9 cellular contexts compared by ENCODE assay signal in genomic region chr2:74392449-74392743, GRCh38. TPM values are rescaled to one million over a fixed set of nuclear protein-coding genes. Genes with fewer than 3 reads are reported as not detected.
DNase-seq lines count a peak whose midpoint lies in the region; ATAC-seq, FAIRE-seq and TF ChIP-seq lines count a peak whose summit lies in the region.
"Had no signal": no experiment of that assay in that cellular context is flagged by ENCODE, and none has a peak within 500 bp of the region (broad histone marks: within the 10 kb centered on the region; RNA-seq: fewer than 3 reads in every experiment).

No MANE protein-coding gene starts in this region.

- no peak for DNase-seq in activated T-cell treated with anti-CD3 and anti-CD28 coated beads, Interleukin-2, amount 50 U/mL, for 72 hours
- DNase-seq in activated T-cell treated with anti-CD3 and anti-CD28 coated beads, Interleukin-2, amount 50 U/mL, for 4 hours: no peak
- DNase-seq in activated CD8-positive, alpha-beta T cell treated with anti-CD3 and anti-CD28 coated beads for 36 hours: no peak
- DNase-seq in left colon: no peak
- DNase-seq in pancreas: no peak
- no peak for DNase-seq in NCI-H2107 treated with DMSO at 0.1 percent for 48 hours (lab: John Stamatoyannopoulos, UW; ENCODE audit: unreplicated experiment)
- no peak for DNase-seq in frontal cortex (ENCODE audit: low spot score in 2 of 2)

- CTCF ChIA-PET in activated CD8-positive, alpha-beta T cell treated with anti-CD3 and anti-CD28 coated beads for 36 hours (lab: Charles Lee): interaction anchor here (0.7 to 3.6 kb wide), 15 partner anchors 9 to 712 kb away, joined by 3 to 24 read pairs (median 4); partner anchors contain the start of genes CCDC142, INO80B, MOB1A and STAMBP

- ATAC-seq in activated T-cell treated with anti-CD3 and anti-CD28 coated beads, Interleukin-2, amount 50 U/mL, for 72 hours (replicated peaks in 1 of 2): no peak
- no peak for ATAC-seq in activated T-cell treated with anti-CD3 and anti-CD28 coated beads, Interleukin-2, amount 50 U/mL, for 4 hours
- no peak for ATAC-seq in activated CD8-positive, alpha-beta T cell treated with anti-CD3 and anti-CD28 coated beads for 36 hours
- ATAC-seq in left colon (peak; percentile 22), pancreas (no peak)

- no peaks in the 10 kb centered on the region for H3K4me1 Mint-ChIP-seq in activated T-cell treated with anti-CD3 and anti-CD28 coated beads, Interleukin-2, amount 50 U/mL, for 72 hours (ENCODE audit: low read depth)
- H3K4me1 Mint-ChIP-seq in activated T-cell treated with anti-CD3 and anti-CD28 coated beads, Interleukin-2, amount 50 U/mL, for 4 hours (ENCODE audit: low read depth): no peaks in the 10 kb centered on the region
- H3K4me1 Mint-ChIP-seq in activated CD8-positive, alpha-beta T cell treated with anti-CD3 and anti-CD28 coated beads for 36 hours (ENCODE audit: low read depth): peaks cover 2% of the 10 kb centered on the region

- H3K4me3 ChIP-seq in stomach smooth muscle (ENCODE audit: low read length in 2 of 2) (peak overlapping the region; percentile 86 to 93), pancreas (peak overlapping the region in 1 of 4 donors; percentile 91)

- peaks cover 9% of the 10 kb centered on the region for H3K4me1 ChIP-seq in stomach smooth muscle (ENCODE audit: control insufficient read depth, insufficient read depth, low read length)
- H3K4me1 ChIP-seq in pancreas: peaks cover 0 to 10% (median 6%) of the 10 kb centered on the region in 3 donors

- H3K27ac ChIP-seq in stomach smooth muscle (ENCODE audit: low read length) (peak overlapping the region; percentile 84), pancreas (no peak overlapping the region)

- no peaks in the 10 kb centered on the region for H3K27me3 Mint-ChIP-seq in activated T-cell treated with anti-CD3 and anti-CD28 coated beads, Interleukin-2, amount 50 U/mL, for 72 hours (ENCODE audit: low read depth)
- H3K27me3 Mint-ChIP-seq in activated T-cell treated with anti-CD3 and anti-CD28 coated beads, Interleukin-2, amount 50 U/mL, for 4 hours (ENCODE audit: low read depth): peaks cover 5% of the 10 kb centered on the region
- no peaks in the 10 kb centered on the region for H3K27me3 Mint-ChIP-seq in activated CD8-positive, alpha-beta T cell treated with anti-CD3 and anti-CD28 coated beads for 36 hours

- H3K9me3 Mint-ChIP-seq in activated T-cell treated with anti-CD3 and anti-CD28 coated beads, Interleukin-2, amount 50 U/mL, for 72 hours: no peaks in the 10 kb centered on the region
- H3K9me3 Mint-ChIP-seq in activated T-cell treated with anti-CD3 and anti-CD28 coated beads, Interleukin-2, amount 50 U/mL, for 4 hours: no peaks in the 10 kb centered on the region
- no peaks in the 10 kb centered on the region for H3K9me3 Mint-ChIP-seq in activated CD8-positive, alpha-beta T cell treated with anti-CD3 and anti-CD28 coated beads for 36 hours

- H3K4me3 Mint-ChIP-seq in activated T-cell treated with anti-CD3 and anti-CD28 coated beads, Interleukin-2, amount 50 U/mL, for 72 hours: peak overlapping the region; percentile 91 to 92
- H3K4me3 Mint-ChIP-seq in activated T-cell treated with anti-CD3 and anti-CD28 coated beads, Interleukin-2, amount 50 U/mL, for 4 hours: no peak overlapping the region
- peak overlapping the region; percentile 86 for H3K4me3 Mint-ChIP-seq in activated CD8-positive, alpha-beta T cell treated with anti-CD3 and anti-CD28 coated beads for 36 hours

- H3K36me3 ChIP-seq in stomach smooth muscle (ENCODE audit: control insufficient read depth in 2 of 2, insufficient read depth in 2 of 2, low read length in 2 of 2): no peaks in the 10 kb centered on the region
- H3K36me3 ChIP-seq in pancreas: no peaks in the 10 kb centered on the region
- H3K36me3 ChIP-seq: neutrophil had no signal

- FAIRE-seq in pancreas (lab: Jason Lieb, UNC) (no peak), frontal cortex (lab: Jason Lieb, UNC) (no peak)

- intact Hi-C loops in activated CD8-positive, alpha-beta T cell treated with anti-CD3 and anti-CD28 coated beads for 36 hours (cut with micrococcal nuclease): loop anchor here (10.0 kb wide), 1 partner anchor 138 kb away; no protein-coding TSS in a partner anchor
- intact Hi-C loops in left colon (cut with DNase I, micrococcal nuclease): no loop called here
- intact Hi-C loops in pancreas (cut with DNase I): no loop called here

- no peaks in the 10 kb centered on the region for H3K27me3 ChIP-seq in stomach smooth muscle (ENCODE audit: control insufficient read depth in 1 of 2, insufficient read depth in 2 of 2, low read length in 2 of 2)
- H3K27me3 ChIP-seq in pancreas: no peaks in the 10 kb centered on the region

- POLR2A ChIA-PET in activated CD8-positive, alpha-beta T cell treated with anti-CD3 and anti-CD28 coated beads for 36 hours (lab: Charles Lee): interaction anchor here (0.6 to 2.2 kb wide), 10 partner anchors 10 to 189 kb away, joined by 3 to 9 read pairs (median 3); partner anchors contain the start of genes C2orf81, INO80B and WDR54

- H3K9me3 ChIP-seq in stomach smooth muscle (ENCODE audit: control insufficient read depth in 2 of 2, low read length in 2 of 2) (no peaks in the 10 kb centered on the region), pancreas (no peaks in the 10 kb centered on the region)
- H3K9me3 ChIP-seq: neutrophil had no signal

- WGBS in pancreas, 2 donors: 58 to 60% methylated on average over 13 of the region's 13 CpGs

- no peak for TF ChIP-seq CTCF in activated CD8-positive, alpha-beta T cell treated with anti-CD3 and anti-CD28 coated beads for 36 hours (IDR thresholded peaks at IDR 0.05)
- TF ChIP-seq CTCF in pancreas (IDR thresholded peaks at IDR 0.05): no peak

- peak overlapping the region in 1 of 2 donors; percentile 92 for H3K9ac ChIP-seq in stomach smooth muscle (ENCODE audit: low read length in 2 of 2)

- H3K27ac Mint-ChIP-seq in activated T-cell treated with anti-CD3 and anti-CD28 coated beads, Interleukin-2, amount 50 U/mL, for 72 hours: peak overlapping the region; percentile 34
- peak overlapping the region; percentile 45 for H3K27ac Mint-ChIP-seq in activated CD8-positive, alpha-beta T cell treated with anti-CD3 and anti-CD28 coated beads for 36 hours

- H3K36me3 Mint-ChIP-seq in activated T-cell treated with anti-CD3 and anti-CD28 coated beads, Interleukin-2, amount 50 U/mL, for 72 hours (ENCODE audit: insufficient read depth in 2 of 2): no peaks in the 10 kb centered on the region
- H3K36me3 Mint-ChIP-seq in activated T-cell treated with anti-CD3 and anti-CD28 coated beads, Interleukin-2, amount 50 U/mL, for 4 hours (ENCODE audit: insufficient read depth): no peaks in the 10 kb centered on the region
- H3K36me3 Mint-ChIP-seq in activated CD8-positive, alpha-beta T cell treated with anti-CD3 and anti-CD28 coated beads for 36 hours (ENCODE audit: low read depth): no peaks in the 10 kb centered on the region

RNA-seq across cellular contexts. Expression of gene DCTN1, which starts 12.3 kb away (rescaled TPM):
- 10 to 100 TPM; 68.9 to 71.4 TPM for total RNA-seq in activated T-cell treated with anti-CD3 and anti-CD28 coated beads, Interleukin-2, amount 50 U/mL, for 72 hours
- 10 to 100 TPM; 94.4 to 97.7 (median 97.6) TPM for total RNA-seq in activated T-cell treated with anti-CD3 and anti-CD28 coated beads, Interleukin-2, amount 50 U/mL, for 4 hours
- 10 to 100 TPM; 67.3 to 81.4 TPM for total RNA-seq in activated CD8-positive, alpha-beta T cell treated with anti-CD3 and anti-CD28 coated beads for 36 hours
- total RNA-seq in left colon: 100 to 1,000 TPM in 1 of 2 donors, 10 to 100 TPM in 1; 94.6 to 114 TPM
- total RNA-seq in pancreas: 10 to 100 TPM; 37.7 to 64.3 (median 48.1) TPM
- polyA plus RNA-seq in pancreas: 10 to 100 TPM; 75.9 to 84.7 TPM
- 111 TPM for total RNA-seq in frontal cortex

RNA-seq across cellular contexts. Expression of gene C2orf81, which starts 29.0 kb away (rescaled TPM):
- total RNA-seq in activated T-cell treated with anti-CD3 and anti-CD28 coated beads, Interleukin-2, amount 50 U/mL, for 72 hours: 1 to 10 TPM; 3.7 to 4.9 TPM
- total RNA-seq in activated T-cell treated with anti-CD3 and anti-CD28 coated beads, Interleukin-2, amount 50 U/mL, for 4 hours: 1 to 10 TPM; 1.3 to 1.4 (median 1.4) TPM
- total RNA-seq in activated CD8-positive, alpha-beta T cell treated with anti-CD3 and anti-CD28 coated beads for 36 hours: 1 to 10 TPM; 2.6 to 3.9 TPM
- total RNA-seq in left colon (1 to 10 TPM in 1 of 2 donors, under 1 TPM in 1; 0.49 to 1.7 TPM), pancreas (1 to 10 TPM in 5 of 6 donors, under 1 TPM in 1; 0.87 to 2.7 (median 1.5) TPM), frontal cortex (0.41 TPM)
- 1 to 10 TPM; 5.4 to 6.5 TPM for polyA plus RNA-seq in pancreas

RNA-seq across cellular contexts. Expression of gene WDR54, which starts 29.1 kb away (rescaled TPM):
- total RNA-seq in activated T-cell treated with anti-CD3 and anti-CD28 coated beads, Interleukin-2, amount 50 U/mL, for 72 hours: 10 to 100 TPM; 67.6 to 67.9 TPM
- 10 to 100 TPM; 29.1 to 32.1 (median 31.3) TPM for total RNA-seq in activated T-cell treated with anti-CD3 and anti-CD28 coated beads, Interleukin-2, amount 50 U/mL, for 4 hours
- total RNA-seq in activated CD8-positive, alpha-beta T cell treated with anti-CD3 and anti-CD28 coated beads for 36 hours: 100 to 1,000 TPM; 129 to 132 TPM
- total RNA-seq in left colon: 1 to 10 TPM; 2.8 to 5.4 TPM
- total RNA-seq in pancreas: 1 to 10 TPM; 3.1 to 6.2 (median 3.7) TPM
- 10 to 100 TPM in 1 of 2 donors, 1 to 10 TPM in 1; 6.6 to 22.8 TPM for polyA plus RNA-seq in pancreas
- total RNA-seq in frontal cortex: 38.7 TPM

RNA-seq across cellular contexts. Expression of gene SLC4A5, which starts 49.2 kb away (rescaled TPM):
- 1 to 10 TPM; 4.4 to 6.5 TPM for total RNA-seq in activated T-cell treated with anti-CD3 and anti-CD28 coated beads, Interleukin-2, amount 50 U/mL, for 72 hours
- total RNA-seq in activated T-cell treated with anti-CD3 and anti-CD28 coated beads, Interleukin-2, amount 50 U/mL, for 4 hours: 1 to 10 TPM; 1.3 to 1.5 (median 1.4) TPM
- 1 to 10 TPM; 1.8 to 2.0 TPM for total RNA-seq in activated CD8-positive, alpha-beta T cell treated with anti-CD3 and anti-CD28 coated beads for 36 hours
- total RNA-seq in left colon: 1 to 10 TPM; 1.4 to 2.2 TPM
- total RNA-seq in pancreas: 1 to 10 TPM in 5 of 6 donors, under 1 TPM in 1; 0.60 to 2.2 (median 1.4) TPM
- polyA plus RNA-seq in pancreas: 1 to 10 TPM; 1.2 to 1.8 TPM
- total RNA-seq in frontal cortex: 1.2 TPM

RNA-seq across cellular contexts. Expression of gene RTKN, which starts 49.3 kb away (rescaled TPM):
- 1 to 10 TPM; 3.1 to 4.8 TPM for total RNA-seq in activated T-cell treated with anti-CD3 and anti-CD28 coated beads, Interleukin-2, amount 50 U/mL, for 72 hours
- total RNA-seq in activated T-cell treated with anti-CD3 and anti-CD28 coated beads, Interleukin-2, amount 50 U/mL, for 4 hours: 1 to 10 TPM in 1 of 3 donors, under 1 TPM in 2; 0.47 to 1.0 (median 0.71) TPM
- total RNA-seq in activated CD8-positive, alpha-beta T cell treated with anti-CD3 and anti-CD28 coated beads for 36 hours: 1 to 10 TPM; 1.2 to 1.6 TPM
- 10 to 100 TPM; 47.6 to 51.9 TPM for total RNA-seq in left colon
- total RNA-seq in pancreas: 10 to 100 TPM; 20.7 to 45.5 (median 29.7) TPM
- polyA plus RNA-seq in pancreas: 10 to 100 TPM; 63.4 to 63.7 TPM
- 2.9 TPM for total RNA-seq in frontal cortex
